In genomic region chr14:105059035-105059916, GRCh38 we compare ENCODE assay signal across 8 cellular contexts. TPM values are rescaled to one million over a fixed set of nuclear protein-coding genes. Genes with fewer than 3 reads are reported as not detected.
A peak's percentile ranks its signal among the peaks of the same experiment; 100 is the strongest.
DNase-seq lines count a peak whose midpoint lies in the region; ATAC-seq and TF ChIP-seq lines count a peak whose summit lies in the region.
"Had no signal": no experiment of that assay in that cellular context is flagged by ENCODE, and none has a peak within 500 bp of the region (broad histone marks: within the 10 kb centered on the region; RNA-seq: fewer than 3 reads in every experiment).

No MANE protein-coding gene starts in this region.

- no peaks in the 10 kb centered on the region for H3K9me3 ChIP-seq in gastroesophageal sphincter
- H3K9me3 ChIP-seq: SJSA1 had no signal

- intact Hi-C loops in MCF 10A (cut with micrococcal nuclease): no loop called here

- no peaks in the 10 kb centered on the region for H3K27me3 Mint-ChIP-seq in IgD-negative memory B cell
- no peaks in the 10 kb centered on the region for H3K27me3 Mint-ChIP-seq in activated CD8-positive, alpha-beta memory T cell treated with anti-CD3 and anti-CD28 coated beads, Interleukin-2, amount 10 ng/mL, durations not matched to agents 7 days and 5 days
- peaks cover 19% of the 10 kb centered on the region for H3K27me3 Mint-ChIP-seq in MCF 10A (ENCODE audit: insufficient read depth, unreplicated experiment)

- H3K4me3 Mint-ChIP-seq in IgD-negative memory B cell (peak overlapping the region; percentile 48 to 91 (median 82)), MCF 10A (ENCODE audit: unreplicated experiment) (no peak overlapping the region)
- peak overlapping the region; percentile 95 for H3K4me3 Mint-ChIP-seq in activated CD8-positive, alpha-beta memory T cell treated with anti-CD3 and anti-CD28 coated beads, Interleukin-2, amount 10 ng/mL, durations not matched to agents 7 days and 5 days

- H3K4me1 Mint-ChIP-seq in IgD-negative memory B cell: peaks cover 28 to 33% (median 31%) of the 10 kb centered on the region in 3 donors
- H3K4me1 Mint-ChIP-seq in activated CD8-positive, alpha-beta memory T cell treated with anti-CD3 and anti-CD28 coated beads, Interleukin-2, amount 10 ng/mL, durations not matched to agents 7 days and 5 days: peaks cover 47% of the 10 kb centered on the region
- H3K4me1 Mint-ChIP-seq in MCF 10A (ENCODE audit: insufficient read depth, unreplicated experiment): no peaks in the 10 kb centered on the region

- TF ChIP-seq CTCF in gastroesophageal sphincter (IDR thresholded peaks at IDR 0.05) (no peak), MCF 10A (IDR thresholded peaks at IDR 0.05; ENCODE audit: unreplicated experiment) (no peak)

- H3K36me3 Mint-ChIP-seq in IgD-negative memory B cell: peaks cover 3% of the 10 kb centered on the region
- H3K36me3 Mint-ChIP-seq in activated CD8-positive, alpha-beta memory T cell treated with anti-CD3 and anti-CD28 coated beads, Interleukin-2, amount 10 ng/mL, durations not matched to agents 7 days and 5 days: peaks cover 32% of the 10 kb centered on the region
- no peaks in the 10 kb centered on the region for H3K36me3 Mint-ChIP-seq in MCF 10A (ENCODE audit: insufficient read depth, unreplicated experiment)

- no peak for TF ChIP-seq POLR2A in gastroesophageal sphincter (IDR thresholded peaks at IDR 0.05)

- no peak overlapping the region for H3K4me3 ChIP-seq in gastroesophageal sphincter
- H3K4me3 ChIP-seq: SJSA1 had no signal

- TF ChIP-seq EP300 in gastroesophageal sphincter (IDR thresholded peaks at IDR 0.05): no peak

- BruUV-seq in MCF 10A (replicated peaks; lab: Mats Ljungman, UMichigan): no TSS peak

- H3K27ac Mint-ChIP-seq in IgD-negative memory B cell (peak overlapping the region; percentile 92 to 97 (median 96)), MCF 10A (ENCODE audit: low read depth, unreplicated experiment) (no peak overlapping the region)
- peak overlapping the region; percentile 89 for H3K27ac Mint-ChIP-seq in activated CD8-positive, alpha-beta memory T cell treated with anti-CD3 and anti-CD28 coated beads, Interleukin-2, amount 10 ng/mL, durations not matched to agents 7 days and 5 days

- peaks cover 0 to 39% (median 7%) of the 10 kb centered on the region in 3 donors for H3K4me1 ChIP-seq in gastroesophageal sphincter
- H3K4me1 ChIP-seq: SJSA1 had no signal

- POLR2A ChIA-PET in MCF 10A (lab: Yijun Ruan, JAX): interaction anchor here (0.6 to 0.9 kb wide), 3 partner anchors 14 to 104 kb away, joined by 3 read pairs; no protein-coding TSS in a partner anchor

- ATAC-seq in activated CD8-positive, alpha-beta memory T cell treated with anti-CD3 and anti-CD28 coated beads, Interleukin-2, amount 10 ng/mL, durations not matched to agents 7 days and 5 days: no peak
- ATAC-seq in gastroesophageal sphincter (peak; percentile 39), HG03108 (IDR thresholded peaks at IDR 0.05; ENCODE audit: unreplicated experiment) (no peak), GM21576 (IDR thresholded peaks at IDR 0.05; ENCODE audit: unreplicated experiment) (no peak)

- no peak overlapping the region for H3K27ac ChIP-seq in gastroesophageal sphincter
- H3K27ac ChIP-seq: SJSA1 had no signal

- CTCF ChIA-PET in activated CD8-positive, alpha-beta memory T cell treated with anti-CD3 and anti-CD28 coated beads, Interleukin-2, amount 10 ng/mL, durations not matched to agents 7 days and 5 days (lab: Charles Lee): interaction anchor here (0.7 to 12.3 kb wide), 6 partner anchors 13 to 307 kb away, joined by 3 to 192 read pairs (median 5); no protein-coding TSS in a partner anchor
- CTCF ChIA-PET in MCF 10A (lab: Yijun Ruan, JAX): interaction anchor here (0.6 to 2.9 kb wide), 2 partner anchors 13 to 38 kb away, joined by 3 to 10 read pairs; no protein-coding TSS in a partner anchor

- 58 to 80% methylated on average over 11 to 12 of the region's 22 CpGs for WGBS in gastroesophageal sphincter (ENCODE audit: low coverage in 1 of 2), 2 donors

- peak; percentile 64 for DNase-seq in activated CD8-positive, alpha-beta memory T cell treated with anti-CD3 and anti-CD28 coated beads, Interleukin-2, amount 10 ng/mL, durations not matched to agents 7 days and 5 days
- peak; percentile 77 for DNase-seq in stimulated activated CD8-positive, alpha-beta memory T cell treated with anti-CD3 and anti-CD28 coated beads, Interleukin-4, amount 100 ng/mL, for 48 hours
- no peak for DNase-seq in MCF 10A (ENCODE audit: unreplicated experiment)

- H3K27me3 ChIP-seq in gastroesophageal sphincter: no peaks in the 10 kb centered on the region
- H3K27me3 ChIP-seq: SJSA1 had no signal

- no peaks in the 10 kb centered on the region for H3K36me3 ChIP-seq in gastroesophageal sphincter
- H3K36me3 ChIP-seq: SJSA1 had no signal

- H3K9me3 Mint-ChIP-seq in IgD-negative memory B cell: no peaks in the 10 kb centered on the region
- H3K9me3 Mint-ChIP-seq in activated CD8-positive, alpha-beta memory T cell treated with anti-CD3 and anti-CD28 coated beads, Interleukin-2, amount 10 ng/mL, durations not matched to agents 7 days and 5 days (ENCODE audit: low read depth): no peaks in the 10 kb centered on the region
- no peaks in the 10 kb centered on the region for H3K9me3 Mint-ChIP-seq in MCF 10A (ENCODE audit: unreplicated experiment)

RNA-seq across cellular contexts. Expression of gene GPR132, which starts 6.0 kb away (rescaled TPM):
- polyA plus RNA-seq in IgD-negative memory B cell: 37.2 TPM
- 10 to 100 TPM; 47.4 to 49.4 TPM for total RNA-seq in activated CD8-positive, alpha-beta memory T cell treated with anti-CD3 and anti-CD28 coated beads, Interleukin-2, amount 10 ng/mL, durations not matched to agents 7 days and 5 days
- 1 to 10 TPM; 1.0 to 3.2 (median 2.1) TPM for total RNA-seq in gastroesophageal sphincter
- 0.42 TPM in 1 of 2 replicates, not detected in the other for total RNA-seq in MCF 10A (2022)
- total RNA-seq: SJSA1 had no signal

RNA-seq across cellular contexts. Expression of gene CDCA4, which starts 38.4 kb away (rescaled TPM):
- 11.4 TPM for polyA plus RNA-seq in IgD-negative memory B cell
- 10 to 100 TPM; 70.8 to 77.8 TPM for total RNA-seq in activated CD8-positive, alpha-beta memory T cell treated with anti-CD3 and anti-CD28 coated beads, Interleukin-2, amount 10 ng/mL, durations not matched to agents 7 days and 5 days
- total RNA-seq in gastroesophageal sphincter (1 to 10 TPM; 5.8 to 7.8 (median 6.2) TPM), MCF 10A (2022) (29.3 and 33.0 TPM in 2 replicates)

Comparison
In these comparisons a context has a peak if more than half of its experiments do, and no peak if none do; other contexts are left out.
1. RNA of gene GPR132, which starts 6.0 kb away (total RNA-seq): 47.4 to 49.4 TPM in activated CD8-positive, alpha-beta memory T cell treated with anti-CD3 and anti-CD28 coated beads, Interleukin-2, amount 10 ng/mL, durations not matched to agents 7 days and 5 days; 1.0 to 3.2 TPM in gastroesophageal sphincter and 0.42 TPM in MCF 10A; every median in the first group is over 10 times any median in the second.